Comparison of ENCODE assay signal across 1 cellular context in genomic region chr16:4330277-4330882, GRCh38.
A peak's percentile ranks its signal among the peaks of the same experiment; 100 is the strongest.
TF ChIP-seq lines count a peak whose summit lies in the region.

No MANE protein-coding gene starts in this region.

TF ChIP-seq in K562, 482 proteins besides CTCF, POLR2A, EP300 and RAD21 (continued from another document and continues in another):
- TF ChIP-seq STAT6 (CRISPR knock-in tag; IDR thresholded peaks at IDR 0.05) (no peak), ZNF384 (IDR thresholded peaks at IDR 0.05; ENCODE audit: low read depth, low read length) (0 out of 2 replicates have a peak, but pooled peaks have one; percentile 28), SIRT6 (IDR thresholded peaks at IDR 0.05; ENCODE audit: low read depth, low read length) (no peak), ZNF280B (CRISPR knock-in tag; IDR thresholded peaks at IDR 0.05) (no peak), ZHX1 (conservative IDR thresholded peaks at IDR 0.05; ENCODE audit: low read length) (no peak), MCM5 (IDR thresholded peaks at IDR 0.05; ENCODE audit: low read depth) (no peak), TGIF2 (CRISPR knock-in tag; IDR thresholded peaks at IDR 0.05) (no peak), DACH1 (IDR thresholded peaks at IDR 0.05; ENCODE audit: partially characterized antibody) (peak; percentile 63), PRMT5 (CRISPR knock-in tag; IDR thresholded peaks at IDR 0.05) (no peak), ZC3H4 (CRISPR knock-in tag; IDR thresholded peaks at IDR 0.05; ENCODE audit: borderline replicate concordance) (no peak), BRD4 (IDR thresholded peaks at IDR 0.05) (no peak), PML (IDR thresholded peaks at IDR 0.05; ENCODE audit: low read length) (no peak), SNIP1 (IDR thresholded peaks at IDR 0.05; ENCODE audit: low read depth) (no peak), ZNF217 (CRISPR knock-in tag; IDR thresholded peaks at IDR 0.05) (no peak), TCF7L2 (IDR thresholded peaks at IDR 0.05; ENCODE audit: low read depth, low read length) (no peak), ZNF586 (CRISPR knock-in tag; conservative IDR thresholded peaks at IDR 0.05) (no peak), HDGF (IDR thresholded peaks at IDR 0.05) (no peak), MTA1 (IDR thresholded peaks at IDR 0.05; ENCODE audit: borderline replicate concordance) (no peak), HCFC1 (IDR thresholded peaks at IDR 0.05; ENCODE audit: low read depth, low read length) (peak; percentile 17; the same call in 1 of the 2 replicates), ZNF518B (CRISPR knock-in tag; IDR thresholded peaks at IDR 0.05) (no peak), NFATC3 (IDR thresholded peaks at IDR 0.05) (no peak), ZZZ3 (IDR thresholded peaks at IDR 0.05) (no peak), CBX8 (IDR thresholded peaks at IDR 0.05; ENCODE audit: borderline replicate concordance, extremely low read depth, low read depth, low read length, poor library complexity, severe bottlenecking) (no peak), CC2D1A (IDR thresholded peaks at IDR 0.05) (0 out of 2 replicates have a peak, but pooled peaks have one; percentile 35), HEY1 (CRISPR knock-in tag; IDR thresholded peaks at IDR 0.05; ENCODE audit: borderline replicate concordance) (no peak), SRSF9 (IDR thresholded peaks at IDR 0.05; ENCODE audit: borderline replicate concordance, low read depth, low read length) (no peak), DNMT1 (IDR thresholded peaks at IDR 0.05) (no peak), ETV1 (tag; conservative IDR thresholded peaks at IDR 0.05; ENCODE audit: low read depth) (no peak), JUND (IDR thresholded peaks at IDR 0.05; ENCODE audit: borderline replicate concordance, low read depth, low read length) (peak; percentile 30; the same call in 1 of the 2 replicates), JUND (tag; IDR thresholded peaks at IDR 0.05; ENCODE audit: borderline replicate concordance, low read depth, low read length) (no peak), CLOCK (CRISPR knock-in tag; IDR thresholded peaks at IDR 0.05; ENCODE audit: borderline replicate concordance) (no peak), USF2 (CRISPR knock-in tag; IDR thresholded peaks at IDR 0.05) (no peak)
- TF ChIP-seq, protein P1, sequence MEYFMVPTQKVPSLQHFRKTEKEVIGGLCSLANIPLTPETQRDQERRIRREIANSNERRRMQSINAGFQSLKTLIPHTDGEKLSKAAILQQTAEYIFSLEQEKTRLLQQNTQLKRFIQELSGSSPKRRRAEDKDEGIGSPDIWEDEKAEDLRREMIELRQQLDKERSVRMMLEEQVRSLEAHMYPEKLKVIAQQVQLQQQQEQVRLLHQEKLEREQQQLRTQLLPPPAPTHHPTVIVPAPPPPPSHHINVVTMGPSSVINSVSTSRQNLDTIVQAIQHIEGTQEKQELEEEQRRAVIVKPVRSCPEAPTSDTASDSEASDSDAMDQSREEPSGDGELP (CRISPR knock-in tag; IDR thresholded peaks at IDR 0.05; ENCODE audit: borderline replicate concordance), result peak; percentile 96
- TF ChIP-seq, protein P2, sequence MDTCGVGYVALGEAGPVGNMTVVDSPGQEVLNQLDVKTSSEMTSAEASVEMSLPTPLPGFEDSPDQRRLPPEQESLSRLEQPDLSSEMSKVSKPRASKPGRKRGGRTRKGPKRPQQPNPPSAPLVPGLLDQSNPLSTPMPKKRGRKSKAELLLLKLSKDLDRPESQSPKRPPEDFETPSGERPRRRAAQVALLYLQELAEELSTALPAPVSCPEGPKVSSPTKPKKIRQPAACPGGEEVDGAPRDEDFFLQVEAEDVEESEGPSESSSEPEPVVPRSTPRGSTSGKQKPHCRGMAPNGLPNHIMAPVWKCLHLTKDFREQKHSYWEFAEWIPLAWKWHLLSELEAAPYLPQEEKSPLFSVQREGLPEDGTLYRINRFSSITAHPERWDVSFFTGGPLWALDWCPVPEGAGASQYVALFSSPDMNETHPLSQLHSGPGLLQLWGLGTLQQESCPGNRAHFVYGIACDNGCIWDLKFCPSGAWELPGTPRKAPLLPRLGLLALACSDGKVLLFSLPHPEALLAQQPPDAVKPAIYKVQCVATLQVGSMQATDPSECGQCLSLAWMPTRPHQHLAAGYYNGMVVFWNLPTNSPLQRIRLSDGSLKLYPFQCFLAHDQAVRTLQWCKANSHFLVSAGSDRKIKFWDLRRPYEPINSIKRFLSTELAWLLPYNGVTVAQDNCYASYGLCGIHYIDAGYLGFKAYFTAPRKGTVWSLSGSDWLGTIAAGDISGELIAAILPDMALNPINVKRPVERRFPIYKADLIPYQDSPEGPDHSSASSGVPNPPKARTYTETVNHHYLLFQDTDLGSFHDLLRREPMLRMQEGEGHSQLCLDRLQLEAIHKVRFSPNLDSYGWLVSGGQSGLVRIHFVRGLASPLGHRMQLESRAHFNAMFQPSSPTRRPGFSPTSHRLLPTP (IDR thresholded peaks at IDR 0.05; ENCODE audit: borderline replicate concordance, extremely low read depth, insufficient read length), result no peak
- TF ChIP-seq, protein P3, sequence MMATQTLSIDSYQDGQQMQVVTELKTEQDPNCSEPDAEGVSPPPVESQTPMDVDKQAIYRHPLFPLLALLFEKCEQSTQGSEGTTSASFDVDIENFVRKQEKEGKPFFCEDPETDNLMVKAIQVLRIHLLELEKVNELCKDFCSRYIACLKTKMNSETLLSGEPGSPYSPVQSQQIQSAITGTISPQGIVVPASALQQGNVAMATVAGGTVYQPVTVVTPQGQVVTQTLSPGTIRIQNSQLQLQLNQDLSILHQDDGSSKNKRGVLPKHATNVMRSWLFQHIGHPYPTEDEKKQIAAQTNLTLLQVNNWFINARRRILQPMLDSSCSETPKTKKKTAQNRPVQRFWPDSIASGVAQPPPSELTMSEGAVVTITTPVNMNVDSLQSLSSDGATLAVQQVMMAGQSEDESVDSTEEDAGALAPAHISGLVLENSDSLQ (IDR thresholded peaks at IDR 0.05), result no peak
- TF ChIP-seq, protein P4, sequence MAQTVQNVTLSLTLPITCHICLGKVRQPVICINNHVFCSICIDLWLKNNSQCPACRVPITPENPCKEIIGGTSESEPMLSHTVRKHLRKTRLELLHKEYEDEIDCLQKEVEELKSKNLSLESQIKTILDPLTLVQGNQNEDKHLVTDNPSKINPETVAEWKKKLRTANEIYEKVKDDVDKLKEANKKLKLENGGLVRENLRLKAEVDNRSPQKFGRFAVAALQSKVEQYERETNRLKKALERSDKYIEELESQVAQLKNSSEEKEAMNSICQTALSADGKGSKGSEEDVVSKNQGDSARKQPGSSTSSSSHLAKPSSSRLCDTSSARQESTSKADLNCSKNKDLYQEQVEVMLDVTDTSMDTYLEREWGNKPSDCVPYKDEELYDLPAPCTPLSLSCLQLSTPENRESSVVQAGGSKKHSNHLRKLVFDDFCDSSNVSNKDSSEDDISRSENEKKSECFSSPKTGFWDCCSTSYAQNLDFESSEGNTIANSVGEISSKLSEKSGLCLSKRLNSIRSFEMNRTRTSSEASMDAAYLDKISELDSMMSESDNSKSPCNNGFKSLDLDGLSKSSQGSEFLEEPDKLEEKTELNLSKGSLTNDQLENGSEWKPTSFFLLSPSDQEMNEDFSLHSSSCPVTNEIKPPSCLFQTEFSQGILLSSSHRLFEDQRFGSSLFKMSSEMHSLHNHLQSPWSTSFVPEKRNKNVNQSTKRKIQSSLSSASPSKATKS (CRISPR knock-in tag; IDR thresholded peaks at IDR 0.05), result no peak
- TF ChIP-seq, protein P5, sequence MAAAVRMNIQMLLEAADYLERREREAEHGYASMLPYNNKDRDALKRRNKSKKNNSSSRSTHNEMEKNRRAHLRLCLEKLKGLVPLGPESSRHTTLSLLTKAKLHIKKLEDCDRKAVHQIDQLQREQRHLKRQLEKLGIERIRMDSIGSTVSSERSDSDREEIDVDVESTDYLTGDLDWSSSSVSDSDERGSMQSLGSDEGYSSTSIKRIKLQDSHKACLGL (CRISPR knock-in tag; IDR thresholded peaks at IDR 0.05; ENCODE audit: borderline replicate concordance, poor library complexity, severe bottlenecking), result no peak
